Comparison of ENCODE assay signal across 1 cellular context in genomic region chr12:51307655-51308593, GRCh38.
TF ChIP-seq lines count a peak whose summit lies in the region.

No MANE protein-coding gene starts in this region.

TF ChIP-seq in A549, 52 proteins besides CTCF, POLR2A, EP300 and RAD21 (continued from another document):
- TF ChIP-seq ZFP36 (IDR thresholded peaks at IDR 0.05; ENCODE audit: borderline replicate concordance, partially characterized antibody) (no peak), MAFK (IDR thresholded peaks at IDR 0.05; ENCODE audit: partially characterized antibody) (peak; percentile 46), GATA3 (IDR thresholded peaks at IDR 0.05; ENCODE audit: borderline replicate concordance) (peak; percentile 48; the same call in 1 of the 2 replicates)
